23 cellular contexts compared by ENCODE assay signal in genomic region chr12:108996320-108996719, GRCh38. TPM values are rescaled to one million over a fixed set of nuclear protein-coding genes. Genes with fewer than 3 reads are reported as not detected.
DNase-seq lines count a peak whose midpoint lies in the region; ATAC-seq and TF ChIP-seq lines count a peak whose summit lies in the region.
"Had no signal": no experiment of that assay in that cellular context is flagged by ENCODE, and none has a peak within 500 bp of the region (broad histone marks: within the 10 kb centered on the region; RNA-seq: fewer than 3 reads in every experiment).

No MANE protein-coding gene starts in this region.

- CTCF ChIA-PET in HEK293 (lab: Yijun Ruan, JAX), result no interaction called here

- H3K27ac Mint-ChIP-seq in chondrocyte (ENCODE audit: unreplicated experiment) (no peak overlapping the region), neural crest cell (ENCODE audit: unreplicated experiment) (no peak overlapping the region)
- H3K27ac Mint-ChIP-seq: HFFc6 had no signal

- no peaks in the 10 kb centered on the region for H3K9me3 ChIP-seq in HEK293 (ENCODE audit: control insufficient read depth, insufficient read depth, low read depth, low read length)
- H3K9me3 ChIP-seq: MG63 had no signal

- H3K4me3 Mint-ChIP-seq in chondrocyte (ENCODE audit: unreplicated experiment), result peak overlapping the region; percentile 45
- H3K4me3 Mint-ChIP-seq in neural crest cell, result peak overlapping the region; percentile 75
- H3K4me3 Mint-ChIP-seq: HFFc6 had no signal

- H3K27me3 Mint-ChIP-seq in chondrocyte (ENCODE audit: low read depth), result no peaks in the 10 kb centered on the region
- no peaks in the 10 kb centered on the region for H3K27me3 Mint-ChIP-seq in neural crest cell (ENCODE audit: low read depth)

- no peaks in the 10 kb centered on the region for H3K4me1 ChIP-seq in HEK293 (ENCODE audit: control insufficient read depth, insufficient read depth, low read length)

- H3K4me1 Mint-ChIP-seq in chondrocyte (ENCODE audit: low read depth) (peaks cover 6% of the 10 kb centered on the region), neural crest cell (peaks cover 8% of the 10 kb centered on the region)

- ATAC-seq in GM18867 (IDR thresholded peaks at IDR 0.05; ENCODE audit: unreplicated experiment) (no peak), HG03045 (IDR thresholded peaks at IDR 0.05; ENCODE audit: unreplicated experiment) (no peak)
- ATAC-seq: Panc1 had no signal

- no peak overlapping the region for H3K27ac ChIP-seq in HEK293 (ENCODE audit: extremely low read depth, low read depth, low read length)
- H3K27ac ChIP-seq: RWPE1 had no signal

- no peaks in the 10 kb centered on the region for H3K36me3 ChIP-seq in HEK293 (ENCODE audit: control insufficient read depth in 2 of 2, insufficient read depth in 1 of 2, low read length in 2 of 2)
- H3K36me3 ChIP-seq: MG63 had no signal

- POLR2A ChIA-PET in HEK293 (lab: Yijun Ruan, JAX), result no interaction called here

- H3K9me3 Mint-ChIP-seq in chondrocyte (ENCODE audit: low read depth), result no peaks in the 10 kb centered on the region
- peaks cover 4% of the 10 kb centered on the region for H3K9me3 Mint-ChIP-seq in neural crest cell
- H3K9me3 Mint-ChIP-seq: HFFc6 had no signal

- H3K36me3 Mint-ChIP-seq in chondrocyte (ENCODE audit: low read depth) (no peaks in the 10 kb centered on the region), neural crest cell (ENCODE audit: low read depth) (peaks cover 4% of the 10 kb centered on the region)

- TF ChIP-seq CTCF in HEK293 (tag by site-specific recombination; IDR thresholded peaks at IDR 0.05) (no peak), chondrocyte (IDR thresholded peaks at IDR 0.05) (no peak), neural crest cell (conservative IDR thresholded peaks at IDR 0.05) (no peak)

- DNase-seq in chondrocyte (ENCODE audit: low spot score), result no peak
- DNase-seq in neural crest cell (ENCODE audit: low read depth, low spot score), result no peak
- DNase-seq in stimulated activated CD4-positive, alpha-beta T cell treated with anti-CD3 and anti-CD28 coated beads, Interleukin-4, amount 100 ng/mL, for 1 hour, result no peak
- DNase-seq in activated CD8-positive, alpha-beta memory T cell treated with anti-CD3 and anti-CD28 coated beads, Interleukin-2, amount 50 U/mL, for 48 hours, result no peak
- DNase-seq: H7; HFFc6; KG1; MG63; NCI-H1694; NCI-H2029 treated with DMSO at 0.1 percent for 48 hours; NCI-H446 treated with DMSO at 0.1 percent for 48 hours; NCI-H526; NCI-H82; NK-92 treated with Interleukin-12 subunit alpha and Interleukin-12 subunit beta, amount 100 ng/mL, for 24 hours; SHP77; T-helper 1 cell had no signal

- no peak overlapping the region for H3K4me3 ChIP-seq in HEK293 (ENCODE audit: low read depth, low read length)
- H3K4me3 ChIP-seq: MG63 had no signal

TF ChIP-seq in HEK293, 187 proteins besides CTCF, POLR2A, EP300 and RAD21:
- TF ChIP-seq ZNF121 (tag by site-specific recombination; IDR thresholded peaks at IDR 0.05) (peak; percentile 63), EGR2 (tag by site-specific recombination; IDR thresholded peaks at IDR 0.05; ENCODE audit: low read depth) (no peak)

RNA-seq across cellular contexts. Expression of gene SVOP, which starts 24.5 kb away (rescaled TPM):
- not detected in 3 replicates for total RNA-seq in chondrocyte
- total RNA-seq in neural crest cell, result 1.9 and 2.2 TPM in 2 replicates
- total RNA-seq: Daoy, HFFc6, SK-MEL-5 had no signal

RNA-seq across cellular contexts. Expression of gene USP30, which starts 56.1 kb away (rescaled TPM):
- total RNA-seq in chondrocyte, result 10.4 to 13.3 TPM (median 11.0 TPM) in 3 replicates
- total RNA-seq in neural crest cell, result 15.4 and 20.9 TPM in 2 replicates
